ENCODE assay signal across 8 cellular contexts in genomic region chr17:62819511-62820221, GRCh38. TPM values are rescaled to one million over a fixed set of nuclear protein-coding genes. Genes with fewer than 3 reads are reported as not detected.
DNase-seq lines count a peak whose midpoint lies in the region; ATAC-seq, FAIRE-seq and TF ChIP-seq lines count a peak whose summit lies in the region.

No MANE protein-coding gene starts in this region.

- H3K9ac ChIP-seq in endothelial cell of umbilical vein (replicated peaks; ENCODE audit: extremely low read depth, insufficient read depth, low read length): peak overlapping the region; percentile 70

- H3K4me1 ChIP-seq in endothelial cell of umbilical vein (ENCODE audit: control insufficient read depth, extremely low read depth, insufficient read depth, low read length) (peaks cover 33% of the 10 kb centered on the region), muscle layer of duodenum (ENCODE audit: control insufficient read depth in 1 of 2, insufficient read depth in 2 of 2, low read length in 2 of 2) (peaks cover 0 to 4% of the 10 kb centered on the region in 2 donors)

- no TSS peak for BruUV-seq in endothelial cell of umbilical vein (replicated peaks; lab: Mats Ljungman, UMichigan)

- H3K9me3 ChIP-seq in endothelial cell of umbilical vein (replicated peaks; ENCODE audit: control insufficient read depth, insufficient read depth, low read length) (no peaks in the 10 kb centered on the region), muscle layer of duodenum (ENCODE audit: control insufficient read depth in 1 of 2, low read length in 2 of 2) (no peaks in the 10 kb centered on the region)

- no peak for TF ChIP-seq POLR2A in endothelial cell of umbilical vein (IDR thresholded peaks at IDR 0.05; ENCODE audit: low read depth, low read length)

- CTCF ChIA-PET in endothelial cell of umbilical vein (lab: Charles Lee): no interaction called here

- ATAC-seq in GM21786 (IDR thresholded peaks at IDR 0.05; ENCODE audit: unreplicated experiment): no peak
- no peak for ATAC-seq in HG02763 (IDR thresholded peaks at IDR 0.05; ENCODE audit: unreplicated experiment)
- no peak for ATAC-seq in HG02642 (IDR thresholded peaks at IDR 0.05; ENCODE audit: poor library complexity, unreplicated experiment)

- peak overlapping the region in 1 of 3 experiments; percentile 25 for H3K4me3 ChIP-seq in endothelial cell of umbilical vein (replicated peaks in 1 of 3; ENCODE audit: insufficient read depth in 1 of 3, low read depth in 1 of 3, low read length in 3 of 3)
- H3K4me3 ChIP-seq in muscle layer of duodenum (ENCODE audit: low read depth in 1 of 2, low read length in 2 of 2): peak overlapping the region in 1 of 2 donors; percentile 42

- H3K27me3 ChIP-seq in endothelial cell of umbilical vein (ENCODE audit: control insufficient read depth in 2 of 2, insufficient read depth in 2 of 2, low read length in 2 of 2): no peaks in the 10 kb centered on the region
- no peaks in the 10 kb centered on the region for H3K27me3 ChIP-seq in muscle layer of duodenum (ENCODE audit: low read depth, low read length)

- peak overlapping the region; percentile 81 for H2AFZ ChIP-seq in endothelial cell of umbilical vein (ENCODE audit: low read depth, low read length)

- dilution Hi-C loops in endothelial cell of umbilical vein (cut with MboI; ENCODE audit: extremely low pct_ligation_motif_present, low sequenced_read_pairs): no loop called here

- H3K79me2 ChIP-seq in endothelial cell of umbilical vein (ENCODE audit: control insufficient read depth, insufficient read depth, low read length): no peaks in the 10 kb centered on the region

- FAIRE-seq in endothelial cell of umbilical vein (lab: Jason Lieb, UNC): peak; percentile 97

- H3K36me3 ChIP-seq in endothelial cell of umbilical vein (ENCODE audit: control insufficient read depth in 2 of 2, extremely low read depth in 1 of 2, insufficient read depth in 2 of 2, low read length in 2 of 2): no peaks in the 10 kb centered on the region
- no peaks in the 10 kb centered on the region for H3K36me3 ChIP-seq in muscle layer of duodenum (ENCODE audit: control insufficient read depth in 1 of 2, insufficient read depth in 2 of 2, low read length in 2 of 2)

- TF ChIP-seq CTCF in endothelial cell of umbilical vein (IDR thresholded peaks at IDR 0.05; ENCODE audit: extremely low read depth in 1 of 2, insufficient read depth in 1 of 2, low read depth in 1 of 2, low read length in 2 of 2): no peak

- H3K4me2 ChIP-seq in endothelial cell of umbilical vein (ENCODE audit: insufficient read depth, low read length): peak overlapping the region; percentile 50

- H3K27ac ChIP-seq in endothelial cell of umbilical vein (ENCODE audit: insufficient read depth, low read depth, low read length): peak overlapping the region; percentile 85
- H3K27ac ChIP-seq in muscle layer of duodenum (ENCODE audit: low read length): peak overlapping the region; percentile 83

- no peaks in the 10 kb centered on the region for H4K20me1 ChIP-seq in endothelial cell of umbilical vein (replicated peaks; ENCODE audit: control insufficient read depth, extremely low read depth, insufficient read depth, low read length)

- intact Hi-C loops in endothelial cell of umbilical vein (cut with micrococcal nuclease): loop anchor here (1.0 to 5.0 kb wide), 3 partner anchors 73 to 149 kb away; no protein-coding TSS in a partner anchor

- peak; percentile 80 for DNase-seq in DMS53 (lab: John Stamatoyannopoulos, UW)
- peak; percentile 32 for DNase-seq in NCI-H2227 treated with DMSO at 0.1 percent for 48 hours (lab: John Stamatoyannopoulos, UW)
- peak; percentile 90 for DNase-seq in endothelial cell of umbilical vein (ENCODE audit: low read depth, low spot score)
- no peak for DNase-seq in midbrain (lab: John Stamatoyannopoulos, UW)

- POLR2A ChIA-PET in endothelial cell of umbilical vein (lab: Charles Lee): no interaction called here

- no peaks in the 10 kb centered on the region for H3K9me1 ChIP-seq in endothelial cell of umbilical vein (replicated peaks; ENCODE audit: control insufficient read depth, extremely low read depth, insufficient read depth, low read length)

TF ChIP-seq in endothelial cell of umbilical vein, 7 proteins besides CTCF, POLR2A, EP300 and RAD21:
- TF ChIP-seq, protein P1, sequence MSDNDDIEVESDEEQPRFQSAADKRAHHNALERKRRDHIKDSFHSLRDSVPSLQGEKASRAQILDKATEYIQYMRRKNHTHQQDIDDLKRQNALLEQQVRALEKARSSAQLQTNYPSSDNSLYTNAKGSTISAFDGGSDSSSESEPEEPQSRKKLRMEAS (IDR thresholded peaks at IDR 0.05; ENCODE audit: insufficient read depth, insufficient read length): no peak
- TF ChIP-seq EZH2 (IDR thresholded peaks at IDR 0.05; ENCODE audit: borderline replicate concordance, low read depth, low read length, severe bottlenecking): no peak
- peak; percentile 44 for TF ChIP-seq POLR2AphosphoS5 (IDR thresholded peaks at IDR 0.05; ENCODE audit: insufficient read depth, low read depth, low read length)
- peak; percentile 69 for TF ChIP-seq FOS (IDR thresholded peaks at IDR 0.05; ENCODE audit: borderline replicate concordance, insufficient read depth, low read length)
- peak; percentile 16 for TF ChIP-seq GATA2 (IDR thresholded peaks at IDR 0.05; ENCODE audit: insufficient read depth, insufficient read length, low read depth, low read length)
- peak; percentile 71 for TF ChIP-seq JUN (IDR thresholded peaks at IDR 0.05; ENCODE audit: borderline replicate concordance, insufficient read depth, insufficient read length, low read depth)
- no peak for TF ChIP-seq MYC (IDR thresholded peaks at IDR 0.05; ENCODE audit: low read depth, low read length)

RNA-seq across cellular contexts. Expression of gene MARCHF10, which starts 11.6 kb away (rescaled TPM):
- total RNA-seq in endothelial cell of umbilical vein: not detected in 2 replicates
- polyA plus RNA-seq in endothelial cell of umbilical vein: 0.11 and 0.14 TPM in 2 replicates
- polyA plus RNA-seq in endothelial cell of umbilical vein (2011; cell fraction: cytosol; rRNA removed): not detected in 2 replicates
- polyA plus RNA-seq in endothelial cell of umbilical vein (2011; cell fraction: nucleus; rRNA removed): 0.29 TPM in 1 of 2 replicates, not detected in the other
- polyA plus RNA-seq in endothelial cell of umbilical vein (2012): not detected in 2 replicates
- polyA minus RNA-seq in endothelial cell of umbilical vein: 0.62 TPM in 1 of 2 replicates, not detected in the other
- polyA minus RNA-seq in endothelial cell of umbilical vein (2011; cell fraction: cytosol; rRNA and poly(A)+ RNA removed): not detected
- polyA minus RNA-seq in endothelial cell of umbilical vein (2011; cell fraction: nucleus; rRNA and poly(A)+ RNA removed): not detected in 2 replicates
